In the genomic region with DNA sequence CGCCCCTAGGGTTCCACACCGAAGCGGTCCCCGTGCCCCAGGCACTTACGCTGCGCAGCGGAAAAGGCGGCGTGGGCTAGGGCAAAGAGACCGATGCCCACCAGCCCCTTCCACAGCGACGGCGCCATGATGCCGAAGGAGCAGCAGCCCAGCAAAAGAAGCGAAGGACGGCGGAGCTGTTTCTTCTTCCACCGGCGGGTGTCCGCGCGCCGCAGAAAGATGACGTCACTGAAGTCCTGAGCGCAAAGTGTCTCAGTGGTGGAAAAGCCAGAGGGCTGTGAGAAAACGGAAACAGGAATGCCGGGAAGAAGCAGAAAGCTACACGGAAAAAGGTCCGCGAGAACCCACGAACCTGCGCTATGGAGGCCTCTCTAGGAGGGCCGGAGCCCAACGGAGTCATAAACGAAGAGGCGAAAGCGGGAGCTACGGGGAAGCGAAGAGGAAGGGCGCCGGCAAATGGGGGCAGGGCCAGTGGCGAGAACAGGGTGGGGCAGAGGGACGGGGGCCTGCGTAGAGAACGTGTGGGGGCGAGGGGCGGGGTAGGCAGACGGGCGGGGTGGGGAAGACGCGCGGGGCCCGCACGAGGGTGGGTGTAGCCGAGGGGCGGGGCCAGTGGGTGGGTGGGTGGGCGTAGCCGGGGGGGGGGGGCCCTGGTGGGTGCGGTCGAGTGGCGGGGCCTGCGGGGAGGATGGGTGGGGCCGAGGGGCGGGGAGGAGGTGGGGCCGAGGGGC, we compare ENCODE assay signal across 8 cellular contexts. TPM values are rescaled to one million over a fixed set of nuclear protein-coding genes. Genes with fewer than 3 reads are reported as not detected.
A peak's percentile ranks its signal among the peaks of the same experiment; 100 is the strongest.
DNase-seq lines count a peak whose midpoint lies in the region; ATAC-seq, FAIRE-seq and TF ChIP-seq lines count a peak whose summit lies in the region.

A gene (minus strand): TSS at position 441 of the 731 bp plus-strand sequence. CDS start 313 bp downstream, at position 128.

- no peak for TF ChIP-seq EP300 in A549 (IDR thresholded peaks at IDR 0.05)

- H3K9me3 ChIP-seq in A549 (no peaks in the 10 kb centered on the region), WERI-Rb-1 (ENCODE audit: severe bottlenecking) (no peaks in the 10 kb centered on the region), breast epithelium (no peaks in the 10 kb centered on the region), iPS-20b (ENCODE audit: insufficient read depth, low read depth, low read length) (no peaks in the 10 kb centered on the region)

- ATAC-seq in A549, result peak; percentile 84 to 85
- ATAC-seq in GM18870 (IDR thresholded peaks at IDR 0.05; ENCODE audit: unreplicated experiment), result peak; percentile 67
- ATAC-seq in HG03108 (IDR thresholded peaks at IDR 0.05; ENCODE audit: unreplicated experiment), result peak; percentile 67

- WGBS in A549 (ENCODE audit: missing lambda C conversion rate), result 2% methylated on average over 33 of the region's 65 CpGs

- peaks cover 20% of the 10 kb centered on the region; the same call in 2 of the 3 replicates for H3K4me1 ChIP-seq in A549
- H3K4me1 ChIP-seq in breast epithelium, result no peaks in the 10 kb centered on the region
- H3K4me1 ChIP-seq in iPS-20b (ENCODE audit: insufficient read depth, low read length), result no peaks in the 10 kb centered on the region

- DNase-seq in A549 (ENCODE audit: low read depth in 1 of 2, low spot score in 1 of 2) (peak; percentile 71 to 84), NCI-H2196 treated with DMSO at 0.1 percent for 48 hours (lab: John Stamatoyannopoulos, UW; ENCODE audit: unreplicated experiment) (peak; percentile 82), WERI-Rb-1 (peak; percentile 81), breast epithelium (ENCODE audit: low spot score in 2 of 2) (peak; percentile 64 to 72)

- CTCF ChIA-PET in A549 (lab: Yijun Ruan, JAX), result interaction anchor here (0.7 kb wide), 1 partner anchor 761 kb away, joined by 3 read pairs; no protein-coding TSS in a partner anchor

- TF ChIP-seq POLR2A in A549 (IDR thresholded peaks at IDR 0.05; ENCODE audit: low read length) (peak; percentile 43), breast epithelium (IDR thresholded peaks at IDR 0.05) (peak; percentile 40)

- intact Hi-C loops in breast epithelium (cut with DNase I; ENCODE audit: low total_unique reads), result no loop called here

- H3K4me2 ChIP-seq in A549, result peak within 1 kb of the TSS; percentile 85

- H3K27ac ChIP-seq in A549 (peak within 1 kb of the TSS; percentile 92), WERI-Rb-1 (peak within 1 kb of the TSS; percentile 93), breast epithelium (peak within 1 kb of the TSS; percentile 87 to 88), iPS-20b (ENCODE audit: low read length) (peak within 1 kb of the TSS; percentile 77), skin epidermis (peak within 1 kb of the TSS; percentile 67 to 93 (median 84))

- no peak for TF ChIP-seq CTCF in A549 (IDR thresholded peaks at IDR 0.05)
- no peak for TF ChIP-seq CTCF in WERI-Rb-1 (IDR thresholded peaks at IDR 0.05; ENCODE audit: low read depth, low read length)
- peak in 2 of 3 donors; percentile 14 to 37 for TF ChIP-seq CTCF in breast epithelium (IDR thresholded peaks at IDR 0.05)

- H3K4me3 ChIP-seq in A549 (peak within 1 kb of the TSS; percentile 75), WERI-Rb-1 (ENCODE audit: low read depth, low read length) (peak within 1 kb of the TSS; percentile 88), breast epithelium (peak within 1 kb of the TSS; percentile 61 to 75 (median 64)), iPS-20b (ENCODE audit: low read length) (peak within 1 kb of the TSS; percentile 97), skin epidermis (peak within 1 kb of the TSS; percentile 60 to 84 (median 68))

- 0 out of 2 replicates have a peak, but pooled peaks cover 3% of the 10 kb centered on the region for H3K36me3 ChIP-seq in WERI-Rb-1
- H3K36me3 ChIP-seq in breast epithelium, result no peaks in the 10 kb centered on the region
- H3K36me3 ChIP-seq in iPS-20b (ENCODE audit: insufficient read depth, low read depth, low read length), result no peaks in the 10 kb centered on the region

- peak within 1 kb of the TSS; percentile 86; the same call in 1 of the 2 replicates for H3K9ac ChIP-seq in iPS-20b (ENCODE audit: low read depth, low read length)

- no peak for FAIRE-seq in A549 (lab: Jason Lieb, UNC)

- H3K27me3 ChIP-seq in WERI-Rb-1 (ENCODE audit: insufficient read depth, low read depth, severe bottlenecking) (peaks cover 3% of the 10 kb centered on the region), breast epithelium (peaks cover 0 to 5% of the 10 kb centered on the region in 2 donors), iPS-20b (ENCODE audit: insufficient read depth, low read length) (no peaks in the 10 kb centered on the region)

- POLR2A ChIA-PET in A549 (lab: Yijun Ruan, JAX), result interaction anchor here (0.7 to 1.2 kb wide), 4 partner anchors 11 to 922 kb away, joined by 3 to 4 read pairs (median 3); a partner anchor contains a TSS

- TF ChIP-seq RAD21 in A549 (conservative IDR thresholded peaks at IDR 0.05 in 1 of 2, IDR thresholded peaks at IDR 0.05 in 1 of 2), result no peak

TF ChIP-seq in A549, 52 proteins besides CTCF, POLR2A, EP300 and RAD21 (continues in another document):
- TF ChIP-seq FOSB (CRISPR knock-in tag; IDR thresholded peaks at IDR 0.05) (no peak), JUNB (IDR thresholded peaks at IDR 0.05) (no peak), HEYL (CRISPR knock-in tag; IDR thresholded peaks at IDR 0.05) (no peak), JUN (IDR thresholded peaks at IDR 0.05) (0 out of 5 replicates have a peak, but pooled peaks of 1 of the 2 experiments have one; percentile 52), MAZ (IDR thresholded peaks at IDR 0.05; ENCODE audit: borderline replicate concordance, low read depth, low read length) (no peak), CBX2 (IDR thresholded peaks at IDR 0.05; ENCODE audit: borderline replicate concordance, low read depth) (no peak), ESRRA (IDR thresholded peaks at IDR 0.05; ENCODE audit: borderline replicate concordance, low read length) (no peak), RNF2 (IDR thresholded peaks at IDR 0.05; ENCODE audit: borderline replicate concordance, low read depth) (no peak), TP53 (CRISPR knock-in tag; IDR thresholded peaks at IDR 0.05) (no peak), FOSL2 (IDR thresholded peaks at IDR 0.05) (no peak), FOSL2 (CRISPR knock-in tag; IDR thresholded peaks at IDR 0.05) (peak; percentile 70), HDAC2 (IDR thresholded peaks at IDR 0.05) (no peak), MYC (IDR thresholded peaks at IDR 0.05; ENCODE audit: borderline replicate concordance, low read length) (no peak), MAFK (IDR thresholded peaks at IDR 0.05; ENCODE audit: partially characterized antibody) (no peak), SMC3 (IDR thresholded peaks at IDR 0.05) (no peak), RCOR1 (IDR thresholded peaks at IDR 0.05; ENCODE audit: low read depth, low read length) (no peak), CHD2 (IDR thresholded peaks at IDR 0.05; ENCODE audit: low read length, partially characterized antibody) (no peak), CEBPB (IDR thresholded peaks at IDR 0.05) (no peak), POLR2AphosphoS2 (conservative IDR thresholded peaks at IDR 0.05; ENCODE audit: low read length) (no peak), CBX8 (IDR thresholded peaks at IDR 0.05) (no peak), RFX5 (IDR thresholded peaks at IDR 0.05) (no peak), HOXB13 (CRISPR knock-in tag; IDR thresholded peaks at IDR 0.05; ENCODE audit: low read depth) (no peak), KDM5A (IDR thresholded peaks at IDR 0.05) (peak; percentile 67; the same call in 1 of the 2 replicates), FOXS1 (CRISPR knock-in tag; IDR thresholded peaks at IDR 0.05) (no peak), ZC3H11A (IDR thresholded peaks at IDR 0.05) (no peak), NR3C1 (IDR thresholded peaks at IDR 0.05) (no peak)
- TF ChIP-seq, protein P1, sequence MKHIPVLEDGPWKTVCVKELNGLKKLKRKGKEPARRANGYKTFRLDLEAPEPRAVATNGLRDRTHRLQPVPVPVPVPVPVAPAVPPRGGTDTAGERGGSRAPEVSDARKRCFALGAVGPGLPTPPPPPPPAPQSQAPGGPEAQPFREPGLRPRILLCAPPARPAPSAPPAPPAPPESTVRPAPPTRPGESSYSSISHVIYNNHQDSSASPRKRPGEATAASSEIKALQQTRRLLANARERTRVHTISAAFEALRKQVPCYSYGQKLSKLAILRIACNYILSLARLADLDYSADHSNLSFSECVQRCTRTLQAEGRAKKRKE (CRISPR knock-in tag; IDR thresholded peaks at IDR 0.05; ENCODE audit: low read depth), result no peak
- TF ChIP-seq, protein P2, sequence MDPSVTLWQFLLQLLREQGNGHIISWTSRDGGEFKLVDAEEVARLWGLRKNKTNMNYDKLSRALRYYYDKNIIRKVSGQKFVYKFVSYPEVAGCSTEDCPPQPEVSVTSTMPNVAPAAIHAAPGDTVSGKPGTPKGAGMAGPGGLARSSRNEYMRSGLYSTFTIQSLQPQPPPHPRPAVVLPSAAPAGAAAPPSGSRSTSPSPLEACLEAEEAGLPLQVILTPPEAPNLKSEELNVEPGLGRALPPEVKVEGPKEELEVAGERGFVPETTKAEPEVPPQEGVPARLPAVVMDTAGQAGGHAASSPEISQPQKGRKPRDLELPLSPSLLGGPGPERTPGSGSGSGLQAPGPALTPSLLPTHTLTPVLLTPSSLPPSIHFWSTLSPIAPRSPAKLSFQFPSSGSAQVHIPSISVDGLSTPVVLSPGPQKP (IDR thresholded peaks at IDR 0.05; ENCODE audit: low read depth, low read length), result no peak
- TF ChIP-seq, protein P3, sequence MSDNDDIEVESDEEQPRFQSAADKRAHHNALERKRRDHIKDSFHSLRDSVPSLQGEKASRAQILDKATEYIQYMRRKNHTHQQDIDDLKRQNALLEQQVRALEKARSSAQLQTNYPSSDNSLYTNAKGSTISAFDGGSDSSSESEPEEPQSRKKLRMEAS (IDR thresholded peaks at IDR 0.05), result no peak

RNA-seq across cellular contexts. Expression of the gene that starts here (rescaled TPM):
- polyA plus RNA-seq in A549 (2011; rRNA removed) (26.1 and 35.6 TPM in 2 replicates), A549 (2017; fragmentation: RNase III; extraction: RNeasy Plus Mini Kit Qiagen cat#74134 plus additional on column Dnase treatment) (15.0 to 16.2 TPM (median 15.1 TPM) in 3 replicates)
- polyA plus RNA-seq in A549 (2012; cell fraction: cytosol; rRNA removed), result 6.2 and 6.5 TPM in 2 replicates
- 2.1 and 3.2 TPM in 2 replicates for polyA plus RNA-seq in A549 (2012; cell fraction: nucleus; rRNA removed)
- polyA minus RNA-seq in A549 (2011; rRNA and poly(A)+ RNA removed), result 11.4 and 14.0 TPM in 2 replicates
- total RNA-seq in breast epithelium, result 10 to 100 TPM; 22.0 to 33.1 (median 25.6) TPM

Comparison
In these comparisons a context has a peak if more than half of its experiments do, and no peak if none do; other contexts are left out.
1. Peak in every context shown above with its lines: DNase-seq, ATAC-seq, H3K4me3 ChIP-seq and H3K27ac ChIP-seq.
2. CTCF ChIP-seq: peak in breast epithelium (2 of 3); none in A549 (single experiment) and WERI-Rb-1 (single experiment).